In the genomic region with DNA sequence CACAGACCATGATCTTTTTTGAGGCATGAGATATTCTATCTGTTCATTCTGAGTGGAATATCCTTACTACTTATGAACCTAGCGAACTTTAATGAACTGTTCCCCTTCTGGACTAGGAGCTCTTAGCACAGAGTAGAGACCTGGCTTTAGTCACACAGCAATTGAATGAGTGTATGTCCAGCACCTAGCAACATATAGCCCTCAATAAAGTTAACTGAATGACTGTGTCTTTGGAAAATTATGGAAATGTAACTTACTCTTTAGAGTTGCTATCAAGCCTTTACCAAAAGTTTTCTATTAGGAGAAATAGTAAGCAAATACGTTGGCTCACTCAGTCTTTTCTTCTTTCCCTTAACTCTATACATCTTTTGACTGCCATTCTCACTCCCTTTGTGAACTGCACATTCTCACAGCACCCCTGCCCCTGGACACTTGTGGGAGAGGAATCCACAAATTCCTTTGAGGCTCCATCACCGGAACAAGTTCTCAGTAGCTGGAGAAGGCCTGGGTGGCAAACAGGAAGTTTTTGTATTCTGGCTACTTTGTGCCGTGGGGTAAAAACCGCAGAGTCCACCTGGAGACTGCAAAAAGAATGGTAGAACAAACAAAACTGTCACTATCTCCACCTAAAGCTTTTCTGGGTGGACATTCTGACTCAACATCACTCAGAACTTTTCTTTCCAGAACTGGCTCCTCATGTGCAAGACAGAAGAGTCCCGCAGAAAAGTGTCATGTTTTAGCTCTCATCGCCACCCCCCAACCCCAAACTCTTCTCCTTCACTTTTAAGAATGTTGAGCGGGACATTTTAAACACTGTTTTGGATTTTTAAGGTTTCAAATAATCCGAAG, we compare ENCODE assay signal across 8 cellular contexts. TPM values are rescaled to one million over a fixed set of nuclear protein-coding genes. Genes with fewer than 3 reads are reported as not detected.
A peak's percentile ranks its signal among the peaks of the same experiment; 100 is the strongest.
DNase-seq lines count a peak whose midpoint lies in the region; ATAC-seq and TF ChIP-seq lines count a peak whose summit lies in the region.

No MANE protein-coding gene starts in this region.

- H3K4me3 ChIP-seq in ovary, result peak overlapping the region; percentile 63

- no peaks in the 10 kb centered on the region for H3K9me3 ChIP-seq in ovary

- no peak for TF ChIP-seq POLR2A in ovary (IDR thresholded peaks at IDR 0.05)

- TF ChIP-seq CTCF in ovary (IDR thresholded peaks at IDR 0.05), result no peak

- 18 to 33% (median 19%) methylated on average over 9 of the region's 9 CpGs for WGBS in ovary, 3 donors

- no peak for ATAC-seq in HG02981 (IDR thresholded peaks at IDR 0.05; ENCODE audit: unreplicated experiment)

- H3K27ac ChIP-seq in ovary, result peak overlapping the region; percentile 96 to 97

- DNase-seq in NCI-H1417 (lab: John Stamatoyannopoulos, UW), result peak in 2 of 3 experiments; percentile 3 to 37
- no peak for DNase-seq in NCI-H1417 treated with DMSO at 0.1 percent for 48 hours (lab: John Stamatoyannopoulos, UW)
- peak; percentile 17 for DNase-seq in T1000 (lab: John Stamatoyannopoulos, UW)
- DNase-seq in fibroblast of gingiva (ENCODE audit: low read depth), result peak; percentile 19
- DNase-seq in ovary, result peak in 3 of 5 donors; percentile 13 to 23 (median 20)
- DNase-seq in effector CD8-positive, alpha-beta T cell (lab: John Stamatoyannopoulos, UW), result no peak
- no peak for DNase-seq in epidermal melanocyte (ENCODE audit: insufficient read length, low spot score)

- no peaks in the 10 kb centered on the region for H3K36me3 ChIP-seq in ovary

- no peak for TF ChIP-seq EP300 in ovary (IDR thresholded peaks at IDR 0.05)

- no peaks in the 10 kb centered on the region for H3K27me3 ChIP-seq in ovary

- intact Hi-C loops in ovary (cut with DNase I), result no loop called here

- H3K4me1 ChIP-seq in ovary (ENCODE audit: insufficient read depth), result no peaks in the 10 kb centered on the region

RNA-seq across cellular contexts. Expression of a gene that starts 1.1 kb away (rescaled TPM):
- total RNA-seq in ovary, result 10 to 100 TPM; 43.0 to 58.6 (median 49.8) TPM
- 10 to 100 TPM; 46.5 to 96.3 TPM for polyA plus RNA-seq in ovary

Comparison
In these comparisons a context has a peak if more than half of its experiments do, and no peak if none do; other contexts are left out.
1. DNase-seq: peak in NCI-H1417 (2 of 3), T1000 (single experiment), fibroblast of gingiva (single experiment) and ovary (3 of 5); none in NCI-H1417 treated with DMSO at 0.1 percent for 48 hours (single experiment), effector CD8-positive, alpha-beta T cell (single experiment) and epidermal melanocyte (single experiment).